8 cellular contexts compared by ENCODE assay signal in the genomic region with DNA sequence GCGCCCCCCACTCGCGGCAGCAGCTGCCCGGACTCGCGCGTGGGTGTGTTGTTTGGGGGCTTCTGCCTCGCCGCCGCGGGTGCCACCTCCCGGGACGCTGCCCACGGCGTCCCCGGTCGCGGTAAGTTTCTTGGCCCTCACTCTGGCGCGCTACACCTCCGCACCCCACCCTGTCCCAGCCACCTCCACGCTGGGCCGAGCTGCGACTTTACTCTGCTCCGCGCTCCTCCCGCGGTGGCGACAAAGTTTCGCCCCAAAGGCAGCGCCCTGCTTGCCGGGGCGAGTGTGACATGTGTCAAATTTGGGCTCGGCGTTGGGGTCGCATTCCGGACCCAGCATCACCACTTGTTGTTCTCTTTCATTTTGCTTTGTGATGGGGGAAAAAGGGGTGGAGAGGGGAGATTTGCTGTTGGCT.
DNase-seq lines count a peak whose midpoint lies in the region; ATAC-seq and TF ChIP-seq lines count a peak whose summit lies in the region.

No MANE protein-coding gene starts in this region.

- H3K4me3 Mint-ChIP-seq in activated CD8-positive, alpha-beta T cell treated with anti-CD3 and anti-CD28 coated beads for 36 hours, result peak overlapping the region; percentile 68

- H4K20me1 ChIP-seq in GM23248 (ENCODE audit: insufficient read depth), result no peaks in the 10 kb centered on the region

- WGBS in GM23248 (ENCODE audit: low coverage in 1 of 2, low lambda C conversion rate in 2 of 2, missing lambda C conversion rate in 2 of 2), 2 experiments, result 1 to 3% methylated on average over 24 to 34 of the region's 37 CpGs
- 0 to 2% methylated on average over 30 to 35 of the region's 37 CpGs for WGBS in heart right ventricle, 2 donors

- no peaks in the 10 kb centered on the region for H3K79me2 ChIP-seq in GM23248 (ENCODE audit: insufficient read depth)

- H3K9me3 ChIP-seq in GM23248 (ENCODE audit: low read depth) (no peaks in the 10 kb centered on the region), heart right ventricle (no peaks in the 10 kb centered on the region)

- no peaks in the 10 kb centered on the region for H3K36me3 Mint-ChIP-seq in activated CD8-positive, alpha-beta T cell treated with anti-CD3 and anti-CD28 coated beads for 36 hours (ENCODE audit: low read depth)

- peaks cover 34% of the 10 kb centered on the region for H3K4me1 Mint-ChIP-seq in activated CD8-positive, alpha-beta T cell treated with anti-CD3 and anti-CD28 coated beads for 36 hours (ENCODE audit: low read depth)

- H3K27ac ChIP-seq in GM23248 (no peak overlapping the region), heart right ventricle (peak overlapping the region; percentile 58 to 89 (median 80))

- intact Hi-C loops in activated CD8-positive, alpha-beta T cell treated with anti-CD3 and anti-CD28 coated beads for 36 hours (cut with micrococcal nuclease), result no loop called here
- intact Hi-C loops in heart right ventricle (cut with DNase I), result loop anchor here in 4 of 10 donors (5.0 to 10.0 kb wide), 5 partner anchors 318 to 448 kb away; partner anchors contain the start of gene FOXP2 (in 1 of the 4)

- ATAC-seq in activated CD8-positive, alpha-beta T cell treated with anti-CD3 and anti-CD28 coated beads for 36 hours, result no peak
- ATAC-seq in heart right ventricle (peak in 7 of 8 donors; percentile 6 to 57 (median 21)), GM21723 (IDR thresholded peaks at IDR 0.05; ENCODE audit: unreplicated experiment) (no peak)

- H3K36me3 ChIP-seq in GM23248 (ENCODE audit: low read depth) (no peaks in the 10 kb centered on the region), heart right ventricle (no peaks in the 10 kb centered on the region)

- no peaks in the 10 kb centered on the region for H3K9me2 ChIP-seq in GM23248 (ENCODE audit: insufficient read depth)

- POLR2A ChIA-PET in activated CD8-positive, alpha-beta T cell treated with anti-CD3 and anti-CD28 coated beads for 36 hours (lab: Charles Lee), result no interaction called here

- peaks cover 27% of the 10 kb centered on the region for H3K27me3 ChIP-seq in GM23248 (replicated peaks; ENCODE audit: insufficient read depth)
- peaks cover 9 to 99% (median 86%) of the 10 kb centered on the region in 7 donors for H3K27me3 ChIP-seq in heart right ventricle

- no peak for TF ChIP-seq CTCF in activated CD8-positive, alpha-beta T cell treated with anti-CD3 and anti-CD28 coated beads for 36 hours (IDR thresholded peaks at IDR 0.05)
- TF ChIP-seq CTCF in heart right ventricle (IDR thresholded peaks at IDR 0.05) (no peak), retinal pigment epithelial cell (conservative IDR thresholded peaks at IDR 0.05; ENCODE audit: low read depth, low read length) (no peak)

- peaks cover 65% of the 10 kb centered on the region for H3K27me3 Mint-ChIP-seq in activated CD8-positive, alpha-beta T cell treated with anti-CD3 and anti-CD28 coated beads for 36 hours

- peak overlapping the region; percentile 96 for H2AFZ ChIP-seq in GM23248

- H3K9ac ChIP-seq in GM23248, result peak overlapping the region; percentile 71

- H3K4me3 ChIP-seq in GM23248 (peak overlapping the region; percentile 90), heart right ventricle (peak overlapping the region; percentile 49 to 65 (median 59)), retinal pigment epithelial cell (ENCODE audit: low read length) (peak overlapping the region; percentile 95)

- no peaks in the 10 kb centered on the region for H3K9me3 Mint-ChIP-seq in activated CD8-positive, alpha-beta T cell treated with anti-CD3 and anti-CD28 coated beads for 36 hours

- DNase-seq in ACHN (peak; percentile 37), GM23248 (peak; percentile 47), heart right ventricle (no peak), retinal pigment epithelial cell (ENCODE audit: low read depth) (no peak), cerebellum (ENCODE audit: low spot score) (no peak), inferior parietal cortex (ENCODE audit: extremely low spot score) (no peak)
- peak; percentile 4 for DNase-seq in activated CD8-positive, alpha-beta T cell treated with anti-CD3 and anti-CD28 coated beads for 36 hours

- no peaks in the 10 kb centered on the region; the same call in 1 of the 2 replicates for H3K4me1 ChIP-seq in GM23248 (ENCODE audit: insufficient read depth)
- H3K4me1 ChIP-seq in heart right ventricle, result peaks cover 0 to 49% (median 26%) of the 10 kb centered on the region in 9 donors

- in situ Hi-C loops in ACHN (cut with HindIII; ENCODE audit: low pct_ligation_motif_present, low pct_unique_long_range_greater_than_20kb, low sequenced_read_pairs), result loop anchor here (25.0 kb wide), 1 partner anchor 326 kb away; the partner anchor contains the start of gene FOXP2
- in situ Hi-C loops in GM23248 (cut with MboI), result loop anchor here (25.0 kb wide), 1 partner anchor 576 kb away; no protein-coding TSS in a partner anchor

- no peak overlapping the region for H3K27ac Mint-ChIP-seq in activated CD8-positive, alpha-beta T cell treated with anti-CD3 and anti-CD28 coated beads for 36 hours

- no peaks in the 10 kb centered on the region for H3F3A ChIP-seq in GM23248 (ENCODE audit: insufficient read depth)

- CTCF ChIA-PET in activated CD8-positive, alpha-beta T cell treated with anti-CD3 and anti-CD28 coated beads for 36 hours (lab: Charles Lee), result no interaction called here

- peak overlapping the region; percentile 87 for H3K4me2 ChIP-seq in GM23248 (ENCODE audit: unreplicated experiment)

Comparison
In these comparisons a context has a peak if more than half of its experiments do, and no peak if none do; other contexts are left out.
1. DNase-seq: peak in ACHN (single experiment), GM23248 (single experiment) and activated CD8-positive, alpha-beta T cell treated with anti-CD3 and anti-CD28 coated beads for 36 hours (single experiment); none in heart right ventricle (0 of 2), retinal pigment epithelial cell (single experiment), cerebellum (single experiment) and inferior parietal cortex (single experiment).
2. ATAC-seq: peak in heart right ventricle (7 of 8); none in activated CD8-positive, alpha-beta T cell treated with anti-CD3 and anti-CD28 coated beads for 36 hours (single experiment) and GM21723 (single experiment).
3. Peak in every context shown above with its lines, with median percentiles within 50 percentile points of each other: H3K4me3 ChIP-seq.